In genomic region chr19:46850228-46851203, GRCh38 we compare ENCODE assay signal across 8 cellular contexts. TPM values are rescaled to one million over a fixed set of nuclear protein-coding genes. Genes with fewer than 3 reads are reported as not detected.
A peak's percentile ranks its signal among the peaks of the same experiment; 100 is the strongest.
DNase-seq lines count a peak whose midpoint lies in the region; ATAC-seq and TF ChIP-seq lines count a peak whose summit lies in the region.

TSS of gene AP2S1 (minus strand) at chr19:46850846. CDS start at chr19:46850766, 80 bp downstream.

- ATAC-seq in GM19324 (IDR thresholded peaks at IDR 0.05; ENCODE audit: low FRiP score, unreplicated experiment) (peak; percentile 94), HG03469 (IDR thresholded peaks at IDR 0.05; ENCODE audit: unreplicated experiment) (peak; percentile 86)

- CTCF ChIA-PET in BJ (lab: Yijun Ruan, JAX), result interaction anchor here (0.6 to 1.7 kb wide), 5 partner anchors 10 to 318 kb away, joined by 3 to 8 read pairs (median 4); no protein-coding TSS in a partner anchor

- peaks cover 18% of the 10 kb centered on the region for H3K4me1 Mint-ChIP-seq in activated CD4-positive, alpha-beta T cell treated with anti-CD3 and anti-CD28 coated beads, Interleukin-2, amount 10 ng/mL, durations not matched to agents 24 days and 14 days

- H3K9ac ChIP-seq in colonic mucosa (ENCODE audit: low read depth in 2 of 2, low read length in 2 of 2), result peak within 1 kb of the TSS; percentile 70 to 93

- peak within 1 kb of the TSS; percentile 90 for H3K4me3 Mint-ChIP-seq in activated CD4-positive, alpha-beta T cell treated with anti-CD3 and anti-CD28 coated beads, Interleukin-2, amount 10 ng/mL, durations not matched to agents 24 days and 14 days

- intact Hi-C loops in activated CD4-positive, alpha-beta T cell treated with anti-CD3 and anti-CD28 coated beads, Interleukin-2, amount 10 ng/mL, durations not matched to agents 24 days and 14 days (cut with micrococcal nuclease), result loop anchor here (1.0 kb wide), 1 partner anchor 10 kb away; the partner anchor contains the start of gene ARHGAP35
- intact Hi-C loops in colonic mucosa (cut with DNase I), result no loop called here

- H3K4me3 ChIP-seq in BJ (ENCODE audit: low read depth, low read length) (peak within 1 kb of the TSS; percentile 97), colonic mucosa (peak within 1 kb of the TSS; percentile 73)

- H3K36me3 Mint-ChIP-seq in activated CD4-positive, alpha-beta T cell treated with anti-CD3 and anti-CD28 coated beads, Interleukin-2, amount 10 ng/mL, durations not matched to agents 24 days and 14 days (ENCODE audit: low read depth), result peaks cover 9% of the 10 kb centered on the region

- H3K27ac ChIP-seq in colonic mucosa (peak within 1 kb of the TSS; percentile 76), layer of hippocampus (ENCODE audit: low read depth, low read length) (peak within 1 kb of the TSS; percentile 77)

- no peak for TF ChIP-seq CTCF in BJ (IDR thresholded peaks at IDR 0.05; ENCODE audit: insufficient read depth, low read depth, low read length)
- TF ChIP-seq CTCF in colonic mucosa (IDR thresholded peaks at IDR 0.05), result no peak

- H3K9me3 Mint-ChIP-seq in activated CD4-positive, alpha-beta T cell treated with anti-CD3 and anti-CD28 coated beads, Interleukin-2, amount 10 ng/mL, durations not matched to agents 24 days and 14 days, result no peaks in the 10 kb centered on the region

- DNase-seq in BJ (ENCODE audit: low read depth), result peak; percentile 98
- peak; percentile 99 for DNase-seq in NCI-H526 treated with DMSO at 0.1 percent for 48 hours (lab: John Stamatoyannopoulos, UW)
- DNase-seq in activated CD4-positive, alpha-beta T cell treated with anti-CD3 and anti-CD28 coated beads, Interleukin-2, amount 10 ng/mL, durations not matched to agents 24 days and 14 days, result peak; percentile 98
- DNase-seq in colonic mucosa, result peak; percentile 98
- DNase-seq in stimulated activated CD4-positive, alpha-beta T cell treated with anti-CD3 and anti-CD28 coated beads, Interleukin-1b, Interleukin-23, amount 100 ng/mL, for 4 hours (ENCODE audit: low read depth in 2 of 2), result peak; percentile 77 to 85

- peak within 1 kb of the TSS; percentile 74 for H3K27ac Mint-ChIP-seq in activated CD4-positive, alpha-beta T cell treated with anti-CD3 and anti-CD28 coated beads, Interleukin-2, amount 10 ng/mL, durations not matched to agents 24 days and 14 days

- H3K27me3 ChIP-seq in BJ (ENCODE audit: control insufficient read depth, insufficient read depth, low read length) (no peaks in the 10 kb centered on the region), colonic mucosa (no peaks in the 10 kb centered on the region), layer of hippocampus (ENCODE audit: control insufficient read depth, insufficient read depth, low read length) (no peaks in the 10 kb centered on the region)

- H3K9me3 ChIP-seq in colonic mucosa, result no peaks in the 10 kb centered on the region

- H3K27me3 Mint-ChIP-seq in activated CD4-positive, alpha-beta T cell treated with anti-CD3 and anti-CD28 coated beads, Interleukin-2, amount 10 ng/mL, durations not matched to agents 24 days and 14 days, result no peaks in the 10 kb centered on the region

- H3K4me1 ChIP-seq in colonic mucosa, result peaks cover 5% of the 10 kb centered on the region

- H3K36me3 ChIP-seq in BJ (ENCODE audit: control insufficient read depth, insufficient read depth, low read length), result peaks cover 3% of the 10 kb centered on the region
- H3K36me3 ChIP-seq in colonic mucosa, result no peaks in the 10 kb centered on the region

- POLR2A ChIA-PET in BJ (lab: Charles Lee), result interaction anchor here (0.6 kb wide), 2 partner anchors 23 to 74 kb away, joined by 3 read pairs; no protein-coding TSS in a partner anchor

RNA-seq across cellular contexts. Expression of gene AP2S1, which starts in this region (rescaled TPM):
- 181 and 244 TPM in 2 replicates for polyA plus RNA-seq in BJ (2011; rRNA removed)
- polyA minus RNA-seq in BJ (2011; rRNA and poly(A)+ RNA removed), result 92.1 and 115 TPM in 2 replicates
- 100 and 112 TPM in 2 replicates for total RNA-seq in activated CD4-positive, alpha-beta T cell treated with anti-CD3 and anti-CD28 coated beads, Interleukin-2, amount 10 ng/mL, durations not matched to agents 24 days and 14 days
- total RNA-seq in colonic mucosa, result 100 to 1,000 TPM; 132 to 208 TPM

Comparison
In these comparisons a context has a peak if more than half of its experiments do, and no peak if none do; other contexts are left out.
1. Peak in every context shown above with its lines: DNase-seq, ATAC-seq, H3K4me3 ChIP-seq and H3K27ac ChIP-seq.